Comparison of ENCODE assay signal across 1 cellular context in genomic region chr2:64646007-64646880, GRCh38.
A peak's percentile ranks its signal among the peaks of the same experiment; 100 is the strongest.
TF ChIP-seq lines count a peak whose summit lies in the region.

No MANE protein-coding gene starts in this region.

TF ChIP-seq in HepG2, 621 proteins besides CTCF, POLR2A, EP300 and RAD21 (continued from another document and continues in another):
- TF ChIP-seq ZNF275 (CRISPR knock-in tag; IDR thresholded peaks at IDR 0.05; ENCODE audit: borderline replicate concordance) = no peak
- peak; percentile 27; the same call in 1 of the 2 replicates for TF ChIP-seq TARDBP (CRISPR knock-in tag; IDR thresholded peaks at IDR 0.05)
- 0 out of 2 replicates have a peak, but pooled peaks have one; percentile 30 for TF ChIP-seq ZBTB33 (CRISPR knock-in tag; IDR thresholded peaks at IDR 0.05)
- 0 out of 2 replicates have a peak, but pooled peaks have one; percentile 38 for TF ChIP-seq HMG20A (CRISPR knock-in tag; IDR thresholded peaks at IDR 0.05; ENCODE audit: borderline replicate concordance)
- peak; percentile 24; the same call in 1 of the 2 replicates for TF ChIP-seq KAT8 (CRISPR knock-in tag; IDR thresholded peaks at IDR 0.05)
- peak; percentile 43; the same call in 1 of the 2 replicates for TF ChIP-seq KDM4B (CRISPR knock-in tag; IDR thresholded peaks at IDR 0.05)
- no peak for TF ChIP-seq ZNF451 (CRISPR knock-in tag; IDR thresholded peaks at IDR 0.05)
- TF ChIP-seq TFE3 (CRISPR knock-in tag; IDR thresholded peaks at IDR 0.05) = no peak
- peak; percentile 36; the same call in 1 of the 2 replicates for TF ChIP-seq THAP11 (CRISPR knock-in tag; IDR thresholded peaks at IDR 0.05)
- no peak for TF ChIP-seq ZNF101 (CRISPR knock-in tag; IDR thresholded peaks at IDR 0.05; ENCODE audit: borderline replicate concordance, low read depth)
- TF ChIP-seq NFIC (IDR thresholded peaks at IDR 0.05; ENCODE audit: low read length) = peak; percentile 52; the same call in 1 of the 2 replicates
- TF ChIP-seq SOX5 (CRISPR knock-in tag; IDR thresholded peaks at IDR 0.05; ENCODE audit: borderline replicate concordance) = peak; percentile 55; the same call in 1 of the 2 replicates
- 0 out of 2 replicates have a peak, but pooled peaks have one; percentile 35 for TF ChIP-seq PATZ1 (CRISPR knock-in tag; IDR thresholded peaks at IDR 0.05)
- TF ChIP-seq IRX3 (CRISPR knock-in tag; IDR thresholded peaks at IDR 0.05; ENCODE audit: borderline replicate concordance, low read depth) = no peak
- TF ChIP-seq ZBTB21 (CRISPR knock-in tag; IDR thresholded peaks at IDR 0.05) = no peak
- TF ChIP-seq ZBTB37 (CRISPR knock-in tag; IDR thresholded peaks at IDR 0.05) = no peak
- no peak for TF ChIP-seq ZNF652 (CRISPR knock-in tag; IDR thresholded peaks at IDR 0.05; ENCODE audit: borderline replicate concordance, low read depth)
- 0 out of 2 replicates have a peak, but pooled peaks have one; percentile 21 for TF ChIP-seq PPARG (CRISPR knock-in tag; conservative IDR thresholded peaks at IDR 0.05)
- TF ChIP-seq POGK (CRISPR knock-in tag; conservative IDR thresholded peaks at IDR 0.05) = 0 out of 2 replicates have a peak, but pooled peaks have one; percentile 29
- TF ChIP-seq SIX4 (CRISPR knock-in tag; IDR thresholded peaks at IDR 0.05) = 0 out of 2 replicates have a peak, but pooled peaks have one; percentile 26
- TF ChIP-seq, protein P1, sequence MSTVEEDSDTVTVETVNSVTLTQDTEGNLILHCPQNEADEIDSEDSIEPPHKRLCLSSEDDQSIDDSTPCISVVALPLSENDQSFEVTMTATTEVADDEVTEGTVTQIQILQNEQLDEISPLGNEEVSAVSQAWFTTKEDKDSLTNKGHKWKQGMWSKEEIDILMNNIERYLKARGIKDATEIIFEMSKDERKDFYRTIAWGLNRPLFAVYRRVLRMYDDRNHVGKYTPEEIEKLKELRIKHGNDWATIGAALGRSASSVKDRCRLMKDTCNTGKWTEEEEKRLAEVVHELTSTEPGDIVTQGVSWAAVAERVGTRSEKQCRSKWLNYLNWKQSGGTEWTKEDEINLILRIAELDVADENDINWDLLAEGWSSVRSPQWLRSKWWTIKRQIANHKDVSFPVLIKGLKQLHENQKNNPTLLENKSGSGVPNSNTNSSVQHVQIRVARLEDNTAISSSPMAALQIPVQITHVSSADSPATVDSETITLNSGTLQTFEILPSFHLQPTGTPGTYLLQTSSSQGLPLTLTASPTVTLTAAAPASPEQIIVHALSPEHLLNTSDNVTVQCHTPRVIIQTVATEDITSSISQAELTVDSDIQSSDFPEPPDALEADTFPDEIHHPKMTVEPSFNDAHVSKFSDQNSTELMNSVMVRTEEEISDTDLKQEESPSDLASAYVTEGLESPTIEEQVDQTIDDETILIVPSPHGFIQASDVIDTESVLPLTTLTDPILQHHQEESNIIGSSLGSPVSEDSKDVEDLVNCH (CRISPR knock-in tag; IDR thresholded peaks at IDR 0.05) = no peak
- peak; percentile 40; the same call in 1 of the 2 replicates for TF ChIP-seq KAT7 (CRISPR knock-in tag; IDR thresholded peaks at IDR 0.05; ENCODE audit: borderline replicate concordance)
- no peak for TF ChIP-seq SOX13 (IDR thresholded peaks at IDR 0.05)
- peak in 1 of 2 experiments; percentile 37; a peak in 1 of 4 replicates for TF ChIP-seq SOX13 (CRISPR knock-in tag; conservative IDR thresholded peaks at IDR 0.05 in 1 of 2, IDR thresholded peaks at IDR 0.05 in 1 of 2)
- TF ChIP-seq ADNP (CRISPR knock-in tag; IDR thresholded peaks at IDR 0.05) = no peak
- peak; percentile 77; the same call in 1 of the 2 replicates for TF ChIP-seq SIX1 (CRISPR knock-in tag; IDR thresholded peaks at IDR 0.05; ENCODE audit: borderline replicate concordance)
- peak; percentile 69; the same call in 1 of the 2 replicates for TF ChIP-seq ZNF614 (CRISPR knock-in tag; IDR thresholded peaks at IDR 0.05; ENCODE audit: borderline replicate concordance)
- TF ChIP-seq SOX6 (IDR thresholded peaks at IDR 0.05) = no peak
- peak; percentile 51 for TF ChIP-seq SOX6 (CRISPR knock-in tag; IDR thresholded peaks at IDR 0.05)
- TF ChIP-seq ZMYM4 (CRISPR knock-in tag; IDR thresholded peaks at IDR 0.05) = 0 out of 2 replicates have a peak, but pooled peaks have one; percentile 27
- TF ChIP-seq GPN1 (CRISPR knock-in tag; IDR thresholded peaks at IDR 0.05; ENCODE audit: borderline replicate concordance) = no peak
- peak; percentile 38; the same call in 1 of the 2 replicates for TF ChIP-seq YEATS2 (CRISPR knock-in tag; IDR thresholded peaks at IDR 0.05; ENCODE audit: borderline replicate concordance)
- TF ChIP-seq ZNF282 (IDR thresholded peaks at IDR 0.05; ENCODE audit: partially characterized antibody) = no peak
- TF ChIP-seq FOXO1 (CRISPR knock-in tag; IDR thresholded peaks at IDR 0.05) = 0 out of 2 replicates have a peak, but pooled peaks have one; percentile 36
- TF ChIP-seq ZKSCAN1 (IDR thresholded peaks at IDR 0.05; ENCODE audit: low read length) = no peak
- TF ChIP-seq ZNF17 (CRISPR knock-in tag; IDR thresholded peaks at IDR 0.05) = no peak
- 0 out of 2 replicates have a peak, but pooled peaks have one; percentile 51 for TF ChIP-seq ZFP1 (CRISPR knock-in tag; IDR thresholded peaks at IDR 0.05)
- peak; percentile 80 for TF ChIP-seq GATAD2A (CRISPR knock-in tag; IDR thresholded peaks at IDR 0.05)
- TF ChIP-seq, protein P2, sequence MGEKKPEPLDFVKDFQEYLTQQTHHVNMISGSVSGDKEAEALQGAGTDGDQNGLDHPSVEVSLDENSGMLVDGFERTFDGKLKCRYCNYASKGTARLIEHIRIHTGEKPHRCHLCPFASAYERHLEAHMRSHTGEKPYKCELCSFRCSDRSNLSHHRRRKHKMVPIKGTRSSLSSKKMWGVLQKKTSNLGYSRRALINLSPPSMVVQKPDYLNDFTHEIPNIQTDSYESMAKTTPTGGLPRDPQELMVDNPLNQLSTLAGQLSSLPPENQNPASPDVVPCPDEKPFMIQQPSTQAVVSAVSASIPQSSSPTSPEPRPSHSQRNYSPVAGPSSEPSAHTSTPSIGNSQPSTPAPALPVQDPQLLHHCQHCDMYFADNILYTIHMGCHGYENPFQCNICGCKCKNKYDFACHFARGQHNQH (CRISPR knock-in tag; IDR thresholded peaks at IDR 0.05) = peak; percentile 63; the same call in 1 of the 2 replicates
- TF ChIP-seq TEAD3 (CRISPR knock-in tag; optimal IDR thresholded peaks at IDR 0.05; ENCODE audit: borderline replicate concordance) = peak; percentile 73
- TF ChIP-seq ZNF792 (CRISPR knock-in tag; IDR thresholded peaks at IDR 0.05) = 0 out of 2 replicates have a peak, but pooled peaks have one; percentile 33
- TF ChIP-seq POGZ (CRISPR knock-in tag; IDR thresholded peaks at IDR 0.05) = 0 out of 2 replicates have a peak, but pooled peaks have one; percentile 27
- TF ChIP-seq, protein P3, sequence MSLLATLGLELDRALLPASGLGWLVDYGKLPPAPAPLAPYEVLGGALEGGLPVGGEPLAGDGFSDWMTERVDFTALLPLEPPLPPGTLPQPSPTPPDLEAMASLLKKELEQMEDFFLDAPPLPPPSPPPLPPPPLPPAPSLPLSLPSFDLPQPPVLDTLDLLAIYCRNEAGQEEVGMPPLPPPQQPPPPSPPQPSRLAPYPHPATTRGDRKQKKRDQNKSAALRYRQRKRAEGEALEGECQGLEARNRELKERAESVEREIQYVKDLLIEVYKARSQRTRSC (CRISPR knock-in tag; IDR thresholded peaks at IDR 0.05; ENCODE audit: low read depth) = no peak
- TF ChIP-seq KLF16 (CRISPR knock-in tag; IDR thresholded peaks at IDR 0.05) = peak in 1 of 2 experiments; percentile 75; a peak in 2 of 4 replicates
- peak; percentile 58 for TF ChIP-seq RXRB (CRISPR knock-in tag; IDR thresholded peaks at IDR 0.05; ENCODE audit: borderline replicate concordance)
- TF ChIP-seq TAF15 (IDR thresholded peaks at IDR 0.05; ENCODE audit: low read depth, low read length, poor library complexity, severe bottlenecking) = no peak
- TF ChIP-seq ZNF816 (CRISPR knock-in tag; IDR thresholded peaks at IDR 0.05; ENCODE audit: borderline replicate concordance) = peak; percentile 60; the same call in 1 of the 2 replicates
- no peak for TF ChIP-seq ZNF501 (CRISPR knock-in tag; IDR thresholded peaks at IDR 0.05)
- TF ChIP-seq DNMT3B (CRISPR knock-in tag; conservative IDR thresholded peaks at IDR 0.05) = 0 out of 2 replicates have a peak, but pooled peaks have one; percentile 60
- TF ChIP-seq ZBTB20 (CRISPR knock-in tag; IDR thresholded peaks at IDR 0.05; ENCODE audit: borderline replicate concordance, low read depth) = no peak
- TF ChIP-seq ZNF180 (CRISPR knock-in tag; IDR thresholded peaks at IDR 0.05; ENCODE audit: borderline replicate concordance, low read depth) = no peak
- no peak for TF ChIP-seq TOE1 (CRISPR knock-in tag; IDR thresholded peaks at IDR 0.05)
